15 cellular contexts compared by ENCODE assay signal in genomic region chr19:31226536-31226935, GRCh38.
DNase-seq lines count a peak whose midpoint lies in the region; ATAC-seq, FAIRE-seq and TF ChIP-seq lines count a peak whose summit lies in the region.
"Had no signal": no experiment of that assay in that cellular context is flagged by ENCODE, and none has a peak within 500 bp of the region (broad histone marks: within the 10 kb centered on the region; RNA-seq: fewer than 3 reads in every experiment).

No MANE protein-coding gene starts in this region.

- H3K9me3 ChIP-seq in upper lobe of left lung (no peaks in the 10 kb centered on the region), smooth muscle cell (replicated peaks; ENCODE audit: low read depth) (no peaks in the 10 kb centered on the region)

- H3K79me2 ChIP-seq in smooth muscle cell (ENCODE audit: low read depth), result no peaks in the 10 kb centered on the region

- no peak overlapping the region for H3K27ac ChIP-seq in upper lobe of left lung
- H3K27ac ChIP-seq in smooth muscle cell (ENCODE audit: low read depth), result no peak overlapping the region
- H3K27ac ChIP-seq: BLaER1 treated with 17β-estradiol and CSF1 and Interleukin-3, amounts not matched to agents 10 nM and 100 nM had no signal

- FAIRE-seq in endometrium (lab: Jason Lieb, UNC), result peak; percentile 66
- FAIRE-seq: G401.6, GM12892 had no signal

- H2AFZ ChIP-seq in smooth muscle cell (ENCODE audit: low read depth), result no peak overlapping the region
- H2AFZ ChIP-seq: GM23338 had no signal

- peaks cover 7% of the 10 kb centered on the region for H3F3A ChIP-seq in smooth muscle cell (ENCODE audit: low read depth)

- WGBS in upper lobe of left lung, 2 donors, result 98 to 100% methylated on average over 2 of the region's 2 CpGs
- WGBS in smooth muscle cell (ENCODE audit: low lambda C conversion rate), result 100% methylated on average over 2 of the region's 2 CpGs

- no peak overlapping the region for H3K4me3 ChIP-seq in BJ (ENCODE audit: low read depth, low read length)
- H3K4me3 ChIP-seq in HFF-Myc (replicated peaks; ENCODE audit: low read depth, low read length), result no peak overlapping the region
- no peak overlapping the region for H3K4me3 ChIP-seq in fibroblast of villous mesenchyme (ENCODE audit: low read depth, low read length)
- H3K4me3 ChIP-seq in upper lobe of left lung, result no peak overlapping the region
- H3K4me3 ChIP-seq in smooth muscle cell, result no peak overlapping the region
- H3K4me3 ChIP-seq: BLaER1 treated with 17β-estradiol and CSF1 and Interleukin-3, amounts not matched to agents 10 nM and 100 nM; GM23338 had no signal

- CTCF ChIA-PET in BJ (lab: Yijun Ruan, JAX), result no interaction called here

- no peak for TF ChIP-seq POLR2A in upper lobe of left lung (IDR thresholded peaks at IDR 0.05)

- H3K9ac ChIP-seq in smooth muscle cell (ENCODE audit: low read depth), result no peak overlapping the region
- H3K9ac ChIP-seq: BLaER1 treated with 17β-estradiol and CSF1 and Interleukin-3, amounts not matched to agents 10 nM and 100 nM had no signal

- DNase-seq in BJ (ENCODE audit: low read depth) (peak; percentile 22), HFF-Myc (ENCODE audit: extremely low read depth, low read depth) (peak; percentile 83), fibroblast of villous mesenchyme (ENCODE audit: low read depth) (peak; percentile 55), upper lobe of left lung (no peak), smooth muscle cell (lab: John Stamatoyannopoulos, UW; ENCODE audit: unreplicated experiment) (no peak), NCI-H1694 treated with DMSO at 0.1 percent for 48 hours (lab: John Stamatoyannopoulos, UW) (no peak)
- DNase-seq: AML-193; CD4-positive, CD25-positive, alpha-beta regulatory T cell; H7; KG1 had no signal

- H3K36me3 ChIP-seq in BJ (ENCODE audit: control insufficient read depth, insufficient read depth, low read length) (no peaks in the 10 kb centered on the region), upper lobe of left lung (no peaks in the 10 kb centered on the region), smooth muscle cell (ENCODE audit: low read depth) (no peaks in the 10 kb centered on the region)
- H3K36me3 ChIP-seq: BLaER1 treated with 17β-estradiol and CSF1 and Interleukin-3, amounts not matched to agents 10 nM and 100 nM had no signal

- POLR2A ChIA-PET in BJ (lab: Charles Lee), result no interaction called here

- H3K4me1 ChIP-seq in upper lobe of left lung, result no peaks in the 10 kb centered on the region
- no peaks in the 10 kb centered on the region for H3K4me1 ChIP-seq in smooth muscle cell (ENCODE audit: low read depth)

- TF ChIP-seq CTCF in BJ (IDR thresholded peaks at IDR 0.05; ENCODE audit: insufficient read depth, low read depth, low read length) (no peak), HFF-Myc (IDR thresholded peaks at IDR 0.05; ENCODE audit: low read depth, low read length, missing control alignments) (no peak), fibroblast of villous mesenchyme (IDR thresholded peaks at IDR 0.05; ENCODE audit: insufficient read depth, low read depth, low read length) (no peak), upper lobe of left lung (IDR thresholded peaks at IDR 0.05) (no peak), smooth muscle cell (IDR thresholded peaks at IDR 0.05; ENCODE audit: borderline replicate concordance, insufficient read depth, poor library complexity, severe bottlenecking) (no peak)

- H4K20me1 ChIP-seq in smooth muscle cell (ENCODE audit: low read depth), result no peaks in the 10 kb centered on the region
- H4K20me1 ChIP-seq: BLaER1 treated with 17β-estradiol and CSF1 and Interleukin-3, amounts not matched to agents 10 nM and 100 nM had no signal

- no peak for ATAC-seq in upper lobe of left lung (ENCODE audit: low FRiP score in 2 of 2)
- ATAC-seq: GM23338 had no signal

- H3K27me3 ChIP-seq in BJ (ENCODE audit: control insufficient read depth, insufficient read depth, low read length), result no peaks in the 10 kb centered on the region
- H3K27me3 ChIP-seq in upper lobe of left lung, result no peaks in the 10 kb centered on the region
- no peaks in the 10 kb centered on the region for H3K27me3 ChIP-seq in smooth muscle cell (ENCODE audit: low read depth)
- H3K27me3 ChIP-seq: BLaER1 treated with 17β-estradiol and CSF1 and Interleukin-3, amounts not matched to agents 10 nM and 100 nM had no signal

- H3K4me2 ChIP-seq in smooth muscle cell, result no peak overlapping the region
- H3K4me2 ChIP-seq: BLaER1 treated with 17β-estradiol and CSF1 and Interleukin-3, amounts not matched to agents 10 nM and 100 nM; GM23338 had no signal

- no peak for TF ChIP-seq EP300 in upper lobe of left lung (IDR thresholded peaks at IDR 0.05)

Comparison
In these comparisons a context has a peak if more than half of its experiments do, and no peak if none do; other contexts are left out.
1. DNase-seq: peak in BJ (single experiment), HFF-Myc (single experiment) and fibroblast of villous mesenchyme (single experiment); none in upper lobe of left lung (0 of 2), smooth muscle cell (single experiment) and NCI-H1694 treated with DMSO at 0.1 percent for 48 hours (single experiment).